ENCODE assay signal across 8 cellular contexts in genomic region chr18:77127769-77128671, GRCh38. TPM values are rescaled to one million over a fixed set of nuclear protein-coding genes. Genes with fewer than 3 reads are reported as not detected.
DNase-seq lines count a peak whose midpoint lies in the region; ATAC-seq and TF ChIP-seq lines count a peak whose summit lies in the region.

No MANE protein-coding gene starts in this region.

- DNase-seq in DMS 273 (lab: John Stamatoyannopoulos, UW; ENCODE audit: unreplicated experiment) (peak; percentile 74), T follicular helper cell (ENCODE audit: low read depth) (peak; percentile 40), natural killer cell (peak; percentile 55), caudate nucleus (lab: John Stamatoyannopoulos, UW) (no peak), NCI-H187 (lab: John Stamatoyannopoulos, UW) (no peak)
- peak; percentile 90 for DNase-seq in Jurkat, Clone E6-1 (ENCODE audit: low read depth, low spot score)
- peak in 1 of 3 donors; percentile 30 for DNase-seq in effector memory CD4-positive, alpha-beta T cell

- no peaks in the 10 kb centered on the region for H3K9me3 ChIP-seq in effector memory CD4-positive, alpha-beta T cell (ENCODE audit: control insufficient read depth, low read length)

- H3K4me3 ChIP-seq in Jurkat, Clone E6-1 (ENCODE audit: low read length): peak overlapping the region; percentile 11; the same call in 1 of the 2 replicates
- H3K4me3 ChIP-seq in effector memory CD4-positive, alpha-beta T cell (ENCODE audit: insufficient read depth, low read depth, low read length, poor library complexity, severe bottlenecking): peak overlapping the region; percentile 7

- peak overlapping the region; percentile 88 to 95 for H3K27ac Mint-ChIP-seq in natural killer cell

- intact Hi-C loops in natural killer cell (cut with micrococcal nuclease): loop anchor here (2.0 kb wide), 4 partner anchors 19 to 81 kb away; no protein-coding TSS in a partner anchor

- peak overlapping the region; percentile 47 for H3K27ac ChIP-seq in effector memory CD4-positive, alpha-beta T cell (ENCODE audit: insufficient read depth, low read length, poor library complexity, severe bottlenecking)
- H3K27ac ChIP-seq in caudate nucleus (ENCODE audit: low read depth, low read length): no peak overlapping the region

- peak; percentile 20 for ATAC-seq in GM19463 (IDR thresholded peaks at IDR 0.05; ENCODE audit: unreplicated experiment)
- ATAC-seq in natural killer cell: peak; percentile 50 to 82 (median 66)

- H3K36me3 Mint-ChIP-seq in natural killer cell: peaks cover 10% of the 10 kb centered on the region

- H3K9me3 Mint-ChIP-seq in natural killer cell: no peaks in the 10 kb centered on the region

- TF ChIP-seq CTCF in natural killer cell (IDR thresholded peaks at IDR 0.05): no peak

- H3K4me1 Mint-ChIP-seq in natural killer cell: peaks cover 82% of the 10 kb centered on the region in 2 donors

- H3K27me3 ChIP-seq in effector memory CD4-positive, alpha-beta T cell (replicated peaks; ENCODE audit: control insufficient read depth, insufficient read depth, low read length, poor library complexity, severe bottlenecking): no peaks in the 10 kb centered on the region

- peaks cover 65% of the 10 kb centered on the region for H3K4me1 ChIP-seq in effector memory CD4-positive, alpha-beta T cell (ENCODE audit: control insufficient read depth, insufficient read depth, low read length, poor library complexity, severe bottlenecking)

- peak overlapping the region; percentile 94 for H3K4me3 Mint-ChIP-seq in natural killer cell

- no peaks in the 10 kb centered on the region for H3K27me3 Mint-ChIP-seq in natural killer cell (ENCODE audit: low read depth in 2 of 2)

- no peaks in the 10 kb centered on the region for H3K36me3 ChIP-seq in effector memory CD4-positive, alpha-beta T cell (ENCODE audit: control insufficient read depth, insufficient read depth, low read length)

RNA-seq across cellular contexts. Expression of gene MBP, which starts 4.6 kb away (rescaled TPM):
- 30.6 TPM for polyA plus RNA-seq in Jurkat, Clone E6-1 (2012; ENCODE audit: insufficient read depth, insufficient read length)
- total RNA-seq in natural killer cell: 100 to 1,000 TPM; 183 to 344 (median 325) TPM

Comparison
In these comparisons a context has a peak if more than half of its experiments do, and no peak if none do; other contexts are left out.
1. DNase-seq: peak in DMS 273 (single experiment), Jurkat, Clone E6-1 (single experiment), T follicular helper cell (single experiment) and natural killer cell (single experiment); none in caudate nucleus (0 of 61) and NCI-H187 (0 of 2).